7 cellular contexts compared by ENCODE assay signal in genomic region chr4:103292373-103292772, GRCh38.
"Had no signal": no experiment of that assay in that cellular context is flagged by ENCODE, and none has a peak within 500 bp of the region (broad histone marks: within the 10 kb centered on the region; RNA-seq: fewer than 3 reads in every experiment).

No MANE protein-coding gene starts in this region.

- ATAC-seq: HepG2 had no signal

- H3K4me2 ChIP-seq: KMS-11 had no signal

- DNase-seq: IMR-90, KBM-7, KG1 had no signal

- H3K9ac ChIP-seq: KMS-11 had no signal

- FAIRE-seq: HepG2, HTR-8/SVneo had no signal

- H3K27ac ChIP-seq: HL-60, KMS-11 had no signal
